Comparison of ENCODE assay signal across 13 cellular contexts in genomic region chr15:68195336-68196112, GRCh38. TPM values are rescaled to one million over a fixed set of nuclear protein-coding genes. Genes with fewer than 3 reads are reported as not detected.
DNase-seq lines count a peak whose midpoint lies in the region; ATAC-seq and TF ChIP-seq lines count a peak whose summit lies in the region.
"Had no signal": no experiment of that assay in that cellular context is flagged by ENCODE, and none has a peak within 500 bp of the region (broad histone marks: within the 10 kb centered on the region; RNA-seq: fewer than 3 reads in every experiment).

No MANE protein-coding gene starts in this region.

- H3K27ac Mint-ChIP-seq in Caco-2 (ENCODE audit: unreplicated experiment), result peak overlapping the region; percentile 63

- H3K9me3 Mint-ChIP-seq in Caco-2 (ENCODE audit: unreplicated experiment), result no peaks in the 10 kb centered on the region

- H3K9me2 ChIP-seq in OCI-LY7 (ENCODE audit: insufficient read depth, low read length), result no peaks in the 10 kb centered on the region

- intact Hi-C loops in Caco-2 (cut with micrococcal nuclease; ENCODE audit: unreplicated experiment) (loop anchor here (2.0 kb wide), 1 partner anchor 15 kb away; no protein-coding TSS in a partner anchor), OCI-LY7 (cut with micrococcal nuclease; ENCODE audit: unreplicated experiment) (no loop called here), dorsolateral prefrontal cortex (cut with DNase I) (loop anchor here in 1 of 2 donors (2.0 kb wide), 1 partner anchor 15 kb away; no protein-coding TSS in a partner anchor)

- CTCF ChIA-PET in Caco-2 (lab: Charles Lee) (interaction anchor here (0.6 to 1.2 kb wide), 9 partner anchors 10 to 1871 kb away, joined by 3 to 9 read pairs (median 4); partner anchors contain the start of gene CALML4), OCI-LY7 (lab: Charles Lee; ENCODE audit: unreplicated experiment) (interaction anchor here (0.6 kb wide), 1 partner anchor 333 kb away, joined by 3 read pairs; no protein-coding TSS in a partner anchor)

- BruUV-seq in Caco-2 (replicated peaks; lab: Mats Ljungman, UMichigan) (no TSS peak), OCI-LY7 (replicated peaks; lab: Mats Ljungman, UMichigan) (no TSS peak)

- peaks cover 3% of the 10 kb centered on the region for H3K36me3 ChIP-seq in Caco-2 (ENCODE audit: control insufficient read depth, insufficient read depth, low read length)
- H3K36me3 ChIP-seq in OCI-LY7 (ENCODE audit: insufficient read depth, low read length), result peaks cover 68% of the 10 kb centered on the region
- peaks cover 73% of the 10 kb centered on the region for H3K36me3 ChIP-seq in neutrophil

- no peaks in the 10 kb centered on the region for H3K79me2 ChIP-seq in OCI-LY7 (ENCODE audit: insufficient read depth, low read depth, low read length)

- DNase-seq in Caco-2 (no peak), OCI-LY7 (ENCODE audit: low spot score) (no peak), dorsolateral prefrontal cortex (no peak), HK-2 (ENCODE audit: unreplicated experiment) (no peak)
- DNase-seq in activated CD4-positive, alpha-beta T cell treated with anti-CD3 and anti-CD28 coated beads for 48 hours, result no peak
- DNase-seq: cortex of kidney, NCI-H1092, NCI-H446 had no signal

- peaks cover 86% of the 10 kb centered on the region for H3K36me3 Mint-ChIP-seq in Caco-2 (ENCODE audit: insufficient read depth, unreplicated experiment)

- H3K4me1 Mint-ChIP-seq in Caco-2 (ENCODE audit: low read depth, unreplicated experiment), result peaks cover 8% of the 10 kb centered on the region

- no peak overlapping the region for H3K4me3 Mint-ChIP-seq in Caco-2 (ENCODE audit: unreplicated experiment)
- H3K4me3 Mint-ChIP-seq: activated naive CD8-positive, alpha-beta T cell had no signal

- H3K27me3 ChIP-seq in Caco-2 (replicated peaks; ENCODE audit: control insufficient read depth, insufficient read depth, low read length), result no peaks in the 10 kb centered on the region
- H3K27me3 ChIP-seq in dorsolateral prefrontal cortex, result no peaks in the 10 kb centered on the region
- H3K27me3 ChIP-seq in neutrophil, result no peaks in the 10 kb centered on the region
- H3K27me3 ChIP-seq: right atrium auricular region had no signal

- TF ChIP-seq CTCF in Caco-2 (IDR thresholded peaks at IDR 0.05; ENCODE audit: insufficient read depth in 1 of 2, low read depth in 1 of 2, low read length in 1 of 2, severe bottlenecking in 1 of 2, unreplicated experiment in 1 of 2) (no peak), OCI-LY7 (conservative IDR thresholded peaks at IDR 0.05; ENCODE audit: low read length) (peak; percentile 22; the same call in 1 of the 2 replicates), dorsolateral prefrontal cortex (IDR thresholded peaks at IDR 0.05 in 54 of 56, conservative IDR thresholded peaks at IDR 0.05 in 2 of 56; ENCODE audit: low read depth in 1 of 56, partially characterized antibody in 56 of 56) (peak in 2 of 56 donors; percentile 3 to 10), neutrophil (IDR thresholded peaks at IDR 0.05) (no peak)

- ATAC-seq in HG03460 (IDR thresholded peaks at IDR 0.05; ENCODE audit: unreplicated experiment) (no peak), GM18909 (IDR thresholded peaks at IDR 0.05; ENCODE audit: poor library complexity, unreplicated experiment) (no peak)

- POLR2A ChIA-PET in Caco-2 (lab: Charles Lee) (no interaction called here), OCI-LY7 (lab: Charles Lee) (interaction anchor here (0.7 to 0.9 kb wide), 4 partner anchors 26 to 637 kb away, joined by 3 to 4 read pairs (median 3); no protein-coding TSS in a partner anchor)

- H2AFZ ChIP-seq in OCI-LY7 (ENCODE audit: low read length), result no peak overlapping the region

- H3K4me1 ChIP-seq in Caco-2, result no peaks in the 10 kb centered on the region
- H3K4me1 ChIP-seq in OCI-LY7 (ENCODE audit: insufficient read depth, low read length, poor library complexity, severe bottlenecking), result peaks cover 21% of the 10 kb centered on the region
- H3K4me1 ChIP-seq in neutrophil (ENCODE audit: control insufficient read depth in 1 of 2, insufficient read depth in 1 of 2, low read depth in 1 of 2, low read length in 1 of 2), result no peaks in the 10 kb centered on the region

- no peaks in the 10 kb centered on the region for H4K20me1 ChIP-seq in OCI-LY7 (ENCODE audit: insufficient read depth, low read length)

- H3K27ac ChIP-seq in OCI-LY7 (ENCODE audit: low read depth, low read length, poor library complexity, severe bottlenecking), result peak overlapping the region; percentile 27
- peak overlapping the region in 57 of 59 donors; percentile 13 to 90 (median 77) for H3K27ac ChIP-seq in dorsolateral prefrontal cortex
- peak overlapping the region; percentile 51 for H3K27ac ChIP-seq in neutrophil
- H3K27ac ChIP-seq: right atrium auricular region had no signal

- no peak overlapping the region for H3K4me2 ChIP-seq in OCI-LY7 (ENCODE audit: low read length)

- H3K9me3 ChIP-seq in Caco-2, result no peaks in the 10 kb centered on the region
- no peaks in the 10 kb centered on the region for H3K9me3 ChIP-seq in OCI-LY7 (ENCODE audit: low read length)
- H3K9me3 ChIP-seq in neutrophil, result no peaks in the 10 kb centered on the region
- H3K9me3 ChIP-seq: right atrium auricular region had no signal

- no peaks in the 10 kb centered on the region for H3K27me3 Mint-ChIP-seq in Caco-2 (ENCODE audit: insufficient read depth, unreplicated experiment)
- H3K27me3 Mint-ChIP-seq: activated naive CD8-positive, alpha-beta T cell had no signal

- H3K4me3 ChIP-seq in Caco-2 (ENCODE audit: low read depth, low read length) (no peak overlapping the region), OCI-LY7 (ENCODE audit: low read depth, low read length, poor library complexity, severe bottlenecking) (no peak overlapping the region), dorsolateral prefrontal cortex (no peak overlapping the region), neutrophil (ENCODE audit: low read depth in 1 of 2, low read length in 1 of 2) (no peak overlapping the region)
- H3K4me3 ChIP-seq: right atrium auricular region had no signal

RNA-seq across cellular contexts. Expression of gene CALML4, which starts 9.6 kb away (rescaled TPM):
- total RNA-seq in Caco-2 (2022) (19.5 and 26.4 TPM in 2 replicates), OCI-LY7 (2022) (32.5 and 32.7 TPM in 2 replicates), dorsolateral prefrontal cortex (10 to 100 TPM in 1 of 120 experiments, 1 to 10 TPM in 119; 1.2 to 12.9 (median 4.6) TPM)
- 28.7 and 52.8 TPM in 2 replicates for total RNA-seq in OCI-LY7 (2014; rRNA removed; shearing (Covaris generic))

RNA-seq across cellular contexts. Expression of gene CLN6, which starts 34.0 kb away (rescaled TPM):
- total RNA-seq in Caco-2 (2022) (69.5 and 76.7 TPM in 2 replicates), OCI-LY7 (2022) (101 and 117 TPM in 2 replicates), dorsolateral prefrontal cortex (10 to 100 TPM; 18.4 to 49.4 (median 29.8) TPM)
- total RNA-seq in OCI-LY7 (2014; rRNA removed; shearing (Covaris generic)), result 50.3 and 60.2 TPM in 2 replicates

Comparison
In these comparisons a context has a peak if more than half of its experiments do, and no peak if none do; other contexts are left out.
1. H3K27ac ChIP-seq: peak in every context shown above with its lines; median percentile 77 in dorsolateral prefrontal cortex; 51 in neutrophil; 27 in OCI-LY7.